In genomic region chr6:3336066-3336786, GRCh38 we compare ENCODE assay signal across 17 cellular contexts.
"Had no signal": no experiment of that assay in that cellular context is flagged by ENCODE, and none has a peak within 500 bp of the region (broad histone marks: within the 10 kb centered on the region; RNA-seq: fewer than 3 reads in every experiment).

No MANE protein-coding gene starts in this region.

- H3K27me3 ChIP-seq: breast epithelium, gastroesophageal sphincter, pancreas, testis had no signal

- H3K4me3 ChIP-seq: breast epithelium, gastroesophageal sphincter, pancreas, testis had no signal

- DNase-seq: activated CD4-positive, alpha-beta T cell treated with anti-CD3 and anti-CD28 coated beads, Interleukin-2, amount 50 U/mL, for 4 hours; activated CD8-positive, alpha-beta memory T cell treated with anti-CD3 and anti-CD28 coated beads, Interleukin-2, amount 10 ng/mL, durations not matched to agents 7 days and 5 days; activated effector memory CD4-positive, alpha-beta T cell treated with anti-CD3 and anti-CD28 coated beads, Interleukin-2, amount 50 U/mL, for 16 hours; activated T-cell treated with anti-CD3 and anti-CD28 coated beads, Interleukin-2, amount 50 U/mL, for 24 hours; amygdala; hippocampal formation; pancreas; stimulated activated CD4-positive, alpha-beta T cell treated with anti-CD3 and anti-CD28 coated beads, Interleukin-4, amount 100 ng/mL, for 1 hour; stimulated activated CD8-positive, alpha-beta memory T cell treated with anti-CD3 and anti-CD28 coated beads, Interleukin-4, amount 100 ng/mL, for 48 hours; stimulated activated naive CD8-positive, alpha-beta T cell treated with anti-CD3 and anti-CD28 coated beads, Interleukin-15, Interleukin-2, amounts not matched to agents 100 U/mL and 50 U/mL, for 24 hours; testis had no signal

- H3K9me3 Mint-ChIP-seq: activated naive CD4-positive, alpha-beta T cell treated with anti-CD3 and anti-CD28 coated beads, Interleukin-2, amount 50 U/mL, for 72 hours; activated T-cell treated with anti-CD3 and anti-CD28 coated beads, Interleukin-2, amount 50 U/mL, for 24 hours; neural crest cell had no signal

- H3K4me1 ChIP-seq: testis had no signal

- H3K4me3 Mint-ChIP-seq: activated CD8-positive, alpha-beta memory T cell treated with anti-CD3 and anti-CD28 coated beads, Interleukin-2, amount 10 ng/mL, durations not matched to agents 7 days and 5 days; activated T-cell treated with anti-CD3 and anti-CD28 coated beads, Interleukin-2, amount 50 U/mL, for 24 hours; neural crest cell had no signal

- FAIRE-seq: endothelial cell of umbilical vein, pancreas had no signal

- H3K27ac ChIP-seq: testis had no signal

- ATAC-seq: activated CD4-positive, CD25-positive, alpha-beta regulatory T cell treated with anti-CD3 and anti-CD28 coated beads, Interleukin-2, amount 50 U/mL, for 24 hours; activated CD8-positive, alpha-beta memory T cell treated with anti-CD3 and anti-CD28 coated beads, Interleukin-2, amount 10 ng/mL, durations not matched to agents 7 days and 5 days; activated naive CD4-positive, alpha-beta T cell treated with anti-CD3 and anti-CD28 coated beads, Interleukin-2, amount 50 U/mL, for 72 hours; gastroesophageal sphincter; stimulated activated naive CD8-positive, alpha-beta T cell treated with anti-CD3 and anti-CD28 coated beads, Interleukin-15, Interleukin-2, amounts not matched to agents 100 U/mL and 50 U/mL, for 24 hours had no signal

- H3K36me3 ChIP-seq: breast epithelium, gastroesophageal sphincter, pancreas had no signal

- H3K27ac Mint-ChIP-seq: activated CD8-positive, alpha-beta memory T cell treated with anti-CD3 and anti-CD28 coated beads, Interleukin-2, amount 10 ng/mL, durations not matched to agents 7 days and 5 days; activated naive CD4-positive, alpha-beta T cell treated with anti-CD3 and anti-CD28 coated beads, Interleukin-2, amount 50 U/mL, for 72 hours; activated T-cell treated with anti-CD3 and anti-CD28 coated beads, Interleukin-2, amount 50 U/mL, for 24 hours had no signal

- H3K36me3 Mint-ChIP-seq: activated CD8-positive, alpha-beta memory T cell treated with anti-CD3 and anti-CD28 coated beads, Interleukin-2, amount 10 ng/mL, durations not matched to agents 7 days and 5 days; activated naive CD4-positive, alpha-beta T cell treated with anti-CD3 and anti-CD28 coated beads, Interleukin-2, amount 50 U/mL, for 72 hours had no signal

- H3K9me3 ChIP-seq: breast epithelium, gastroesophageal sphincter, pancreas, testis had no signal
